In genomic region chr5:172059661-172060100, GRCh38 we compare ENCODE assay signal across 8 cellular contexts. TPM values are rescaled to one million over a fixed set of nuclear protein-coding genes. Genes with fewer than 3 reads are reported as not detected.
DNase-seq lines count a peak whose midpoint lies in the region; ATAC-seq, FAIRE-seq and TF ChIP-seq lines count a peak whose summit lies in the region.

No MANE protein-coding gene starts in this region.

- H3K9me3 Mint-ChIP-seq in progenitor cell of endocrine pancreas (ENCODE audit: low read depth), result no peaks in the 10 kb centered on the region

- no peak for TF ChIP-seq EP300 in H1 (IDR thresholded peaks at IDR 0.05; ENCODE audit: borderline replicate concordance in 1 of 2, low read depth in 2 of 2, low read length in 2 of 2)

- H2BK15ac ChIP-seq in H1 (ENCODE audit: low read length), result no peak overlapping the region

- peaks cover 0 to 2% of the 10 kb centered on the region in 2 experiments for H4K20me1 ChIP-seq in H1 (replicated peaks in 1 of 2; ENCODE audit: control insufficient read depth in 1 of 2, insufficient read depth in 2 of 2, low read length in 2 of 2)

- peaks cover 10% of the 10 kb centered on the region for H3K4me1 Mint-ChIP-seq in progenitor cell of endocrine pancreas (ENCODE audit: low read depth)

- H3K4ac ChIP-seq in H1 (replicated peaks; ENCODE audit: insufficient read length, low read depth, low read length), result no peak overlapping the region

- H4K5ac ChIP-seq in H1 (ENCODE audit: insufficient read length, low read depth, low read length), result no peak overlapping the region

- H2AK5ac ChIP-seq in H1 (ENCODE audit: low read depth, low read length), result no peak overlapping the region

- FAIRE-seq in H1 (lab: Jason Lieb, UNC), result peak; percentile 86

- POLR2A ChIA-PET in H1 (lab: Charles Lee; ENCODE audit: partially characterized antibody), result no interaction called here

- H3K27me3 ChIP-seq in H1 (replicated peaks in 1 of 4; ENCODE audit: control insufficient read depth in 3 of 4, extremely low read depth in 1 of 4, insufficient read depth in 3 of 4, low read length in 3 of 4), result no peaks in the 10 kb centered on the region

- no peaks in the 10 kb centered on the region for H3K79me2 ChIP-seq in H1 (ENCODE audit: control insufficient read depth in 1 of 2, insufficient read depth in 2 of 2, low read length in 2 of 2)

- no peak overlapping the region for H3K27ac ChIP-seq in H1 (ENCODE audit: low read depth, low read length)

- H3K27ac Mint-ChIP-seq in progenitor cell of endocrine pancreas, result no peak overlapping the region

- H3K18ac ChIP-seq in H1 (ENCODE audit: extremely low read depth, low read length), result no peak overlapping the region

- H4K8ac ChIP-seq in H1 (ENCODE audit: extremely low read depth, insufficient read depth, low read length), result no peak overlapping the region

- no peak overlapping the region for H3K4me2 ChIP-seq in H1 (ENCODE audit: insufficient read depth in 1 of 2, low read depth in 2 of 2, low read length in 2 of 2)

- H2AFZ ChIP-seq in H1 (ENCODE audit: low read length), result no peak overlapping the region

- H3K27me3 Mint-ChIP-seq in progenitor cell of endocrine pancreas, result no peaks in the 10 kb centered on the region

- H3K4me1 ChIP-seq in H1 (replicated peaks in 1 of 4; ENCODE audit: control insufficient read depth in 3 of 4, insufficient read depth in 4 of 4, low read length in 3 of 4), result peaks cover 0 to 5% (median 0%) of the 10 kb centered on the region in 4 experiments; a peak in 4 of 7 replicates

- TF ChIP-seq RAD21 in H1 (IDR thresholded peaks at IDR 0.05 in 1 of 2, conservative IDR thresholded peaks at IDR 0.05 in 1 of 2; ENCODE audit: low read depth in 2 of 2, low read length in 2 of 2), result peak; percentile 91 to 93

- DNase-seq in DMS53 (lab: John Stamatoyannopoulos, UW) (peak; percentile 47), DMS53 treated with DMSO at 0.1 percent for 48 hours (lab: John Stamatoyannopoulos, UW; ENCODE audit: unreplicated experiment) (no peak), H1 (ENCODE audit: low read depth in 1 of 2, low spot score in 2 of 2) (peak in 1 of 2 experiments; percentile 64), progenitor cell of endocrine pancreas (ENCODE audit: low spot score, unreplicated experiment) (no peak), SK-N-DZ (ENCODE audit: low spot score) (no peak)

- H2BK5ac ChIP-seq in H1 (ENCODE audit: low read depth, low read length), result no peak overlapping the region

- no peak overlapping the region for H3K14ac ChIP-seq in H1 (ENCODE audit: insufficient read length)

- H2BK120ac ChIP-seq in H1 (replicated peaks; ENCODE audit: low read depth, low read length), result no peak overlapping the region

- TF ChIP-seq CTCF in LNCAP (IDR thresholded peaks at IDR 0.05) (peak; percentile 69), H1 (IDR thresholded peaks at IDR 0.05; ENCODE audit: control extremely low read depth in 1 of 3, insufficient read depth in 1 of 3, low read depth in 1 of 3, low read length in 3 of 3) (peak; percentile 34 to 77 (median 71)), progenitor cell of endocrine pancreas (IDR thresholded peaks at IDR 0.05; ENCODE audit: unreplicated experiment) (peak; percentile 54)

- H3K23ac ChIP-seq in H1 (ENCODE audit: insufficient read length), result no peak overlapping the region

- no peak overlapping the region for H3K4me3 Mint-ChIP-seq in progenitor cell of endocrine pancreas (ENCODE audit: low read depth)

- no peak overlapping the region for H2BK12ac ChIP-seq in H1 (ENCODE audit: low read depth, low read length)

- WGBS in H1 (ENCODE audit: extremely low coverage in 1 of 2, insufficient coverage in 1 of 2, insufficient read length in 1 of 2, insufficient replicate concordance in 2 of 2, low coverage in 1 of 2, low lambda C conversion rate in 2 of 2, missing lambda C conversion rate in 1 of 2), 2 experiments, result 70% methylated on average over 5 of the region's 5 CpGs; no CpG with 5 or more reads in 1 of the 2 experiments

- ATAC-seq in HG03439 (IDR thresholded peaks at IDR 0.05; ENCODE audit: unreplicated experiment), result no peak
- no peak for ATAC-seq in activated CD4-positive, CD25-positive, alpha-beta regulatory T cell treated with anti-CD3 and anti-CD28 coated beads, Interleukin-2, amount 50 U/mL, for 24 hours

- peaks cover 17% of the 10 kb centered on the region for H3K36me3 Mint-ChIP-seq in progenitor cell of endocrine pancreas (ENCODE audit: insufficient read depth)

- no peak overlapping the region for H2BK20ac ChIP-seq in H1 (ENCODE audit: low read length)

- no peak overlapping the region for H3K9ac ChIP-seq in H1 (replicated peaks in 1 of 4; ENCODE audit: extremely low read depth in 1 of 4, low read depth in 3 of 4, low read length in 3 of 4)

- CTCF ChIA-PET in H1 (lab: Charles Lee; ENCODE audit: partially characterized antibody), result interaction anchor here (0.7 to 7.1 kb wide), 48 partner anchors 8 to 641 kb away, joined by 3 to 51 read pairs (median 4); partner anchors contain the start of gene FGF18

- H3K56ac ChIP-seq in H1 (replicated peaks; ENCODE audit: insufficient read length, low read depth, low read length), result no peak overlapping the region

- H4K91ac ChIP-seq in H1 (replicated peaks; ENCODE audit: insufficient read length, low read length), result no peak overlapping the region

- no peak overlapping the region for H3K4me3 ChIP-seq in H1 (ENCODE audit: extremely low read depth in 1 of 4, insufficient read depth in 2 of 4, low read depth in 3 of 4, low read length in 4 of 4)

- peaks cover 0 to 5% (median under 1%) of the 10 kb centered on the region in 4 experiments; a peak in 2 of 8 replicates for H3K36me3 ChIP-seq in H1 (ENCODE audit: control insufficient read depth in 2 of 4, insufficient read depth in 4 of 4, low read length in 3 of 4)

- H3K9me3 ChIP-seq in H1 (ENCODE audit: insufficient read depth in 2 of 2, low read depth in 1 of 2, low read length in 1 of 2), result no peaks in the 10 kb centered on the region

- TF ChIP-seq POLR2A in H1 (IDR thresholded peaks at IDR 0.05; ENCODE audit: control extremely low read depth in 1 of 2, low read depth in 2 of 2, low read length in 2 of 2), result no peak

- H3K79me1 ChIP-seq in H1 (ENCODE audit: low read depth, low read length), result no peaks in the 10 kb centered on the region

- H3K23me2 ChIP-seq in H1 (ENCODE audit: low read depth, low read length), result no peaks in the 10 kb centered on the region

TF ChIP-seq in H1, 55 proteins besides CTCF, POLR2A, EP300 and RAD21:
- TF ChIP-seq SP4 (IDR thresholded peaks at IDR 0.05; ENCODE audit: low read length) (no peak), FOSL1 (IDR thresholded peaks at IDR 0.05; ENCODE audit: insufficient read depth, low read depth, low read length) (no peak), BCL11A (IDR thresholded peaks at IDR 0.05; ENCODE audit: low read depth in 2 of 2, low read length in 2 of 2) (no peak), ASH2L (IDR thresholded peaks at IDR 0.05; ENCODE audit: low read length) (no peak), SIN3A (conservative IDR thresholded peaks at IDR 0.05 in 1 of 2, IDR thresholded peaks at IDR 0.05 in 1 of 2; ENCODE audit: low read depth in 1 of 2, low read length in 2 of 2) (peak in 1 of 2 experiments; percentile 70; a peak in 2 of 4 replicates), JUND (IDR thresholded peaks at IDR 0.05; ENCODE audit: low read length) (no peak)
TF ChIP-seq in H1: peak in this region for 1.

RNA-seq across cellular contexts. Expression of gene FBXW11, which starts 53.2 kb away (rescaled TPM):
- total RNA-seq in H1 (2021; fragmentation: NEBNext Ultra II Directional; extraction: Animal tissue kit (Norgen Biotek cat#: 25700)), result 75.6 and 77.2 TPM in 2 replicates
- polyA plus RNA-seq in H1 (2011; rRNA removed), result 41.1 and 45.0 TPM in 2 replicates
- 53.5 TPM for polyA plus RNA-seq in H1 (2011; cell fraction: cytosol; rRNA removed)
- polyA plus RNA-seq in H1 (2011; cell fraction: nucleus; rRNA removed), result 45.3 TPM
- 39.7 to 54.0 TPM (median 49.6 TPM) in 4 replicates for polyA plus RNA-seq in H1 (2012, experiment 1 of 2)
- 15.1 TPM for polyA plus RNA-seq in H1 (2012, experiment 2 of 2)
- polyA plus RNA-seq in H1 (2013, experiment 1 of 2), result 28.3 TPM
- polyA plus RNA-seq in H1 (2013, experiment 2 of 2), result 27.8 TPM
- 177 and 211 TPM in 2 replicates for polyA minus RNA-seq in H1 (2011; rRNA and poly(A)+ RNA removed)
- 70.6 TPM for polyA minus RNA-seq in H1 (2011; cell fraction: cytosol; rRNA and poly(A)+ RNA removed)
- 72.6 TPM for polyA minus RNA-seq in H1 (2011; cell fraction: nucleus; rRNA and poly(A)+ RNA removed)
- 61.2 and 63.5 TPM in 2 replicates for total RNA-seq in progenitor cell of endocrine pancreas
- 56.2 and 72.9 TPM in 2 replicates for polyA plus RNA-seq in SK-N-DZ (2014; cell fraction: cytosol; rRNA removed)
- polyA plus RNA-seq in SK-N-DZ (2014; cell fraction: nucleus; rRNA removed), result 32.8 and 35.4 TPM in 2 replicates
